In the genomic region with DNA sequence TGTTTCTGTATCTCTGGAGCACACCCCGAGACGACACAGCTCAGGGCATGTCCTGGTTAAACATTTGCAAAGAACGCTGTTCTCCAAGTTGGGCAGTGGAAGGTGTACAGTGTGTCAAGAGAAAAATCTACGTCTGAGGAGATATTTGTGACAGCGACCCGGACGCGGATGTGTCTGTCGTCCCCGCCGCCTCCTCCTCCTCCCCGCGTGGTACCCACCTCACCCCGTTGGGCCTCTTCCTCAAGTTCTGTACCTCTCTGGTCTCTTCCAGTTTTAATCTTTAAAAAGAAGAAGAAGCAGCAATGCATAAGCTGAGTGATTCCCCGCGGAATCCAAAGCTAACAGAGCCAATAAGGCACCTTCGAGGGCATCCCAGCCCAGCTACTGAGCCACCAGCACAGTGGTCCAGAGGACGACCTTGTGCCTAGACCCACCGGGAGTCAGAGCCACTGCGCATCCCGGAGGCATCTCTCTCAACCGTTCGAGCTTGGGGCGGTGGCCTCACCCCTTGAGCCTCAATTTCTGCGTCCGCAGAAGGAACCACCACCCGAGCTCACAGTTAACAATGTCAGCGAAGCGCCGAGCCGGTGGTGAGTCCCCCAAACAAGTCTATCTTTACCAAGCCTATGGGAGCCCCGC, we compare ENCODE assay signal across 8 cellular contexts. TPM values are rescaled to one million over a fixed set of nuclear protein-coding genes. Genes with fewer than 3 reads are reported as not detected.
DNase-seq lines count a peak whose midpoint lies in the region; ATAC-seq and TF ChIP-seq lines count a peak whose summit lies in the region.

No MANE protein-coding gene starts in this region.

- DNase-seq in T-helper 1 cell = peak in 4 of 5 donors; percentile 27 to 47 (median 38)
- DNase-seq in chondrocyte (ENCODE audit: low spot score) = no peak
- no peak for DNase-seq in lung (ENCODE audit: low spot score)
- no peak for DNase-seq in thoracic aorta (ENCODE audit: low spot score)
- no peak for DNase-seq in GM19240 (ENCODE audit: insufficient read length, low spot score)
- DNase-seq in NCI-H524 (lab: John Stamatoyannopoulos, UW) = no peak

- H3K4me1 Mint-ChIP-seq in chondrocyte (ENCODE audit: low read depth) = peaks cover 54% of the 10 kb centered on the region

- H3K4me1 ChIP-seq in lung (ENCODE audit: control insufficient read depth in 2 of 2, insufficient read depth in 2 of 2, low read length in 2 of 2) = peaks cover 0 to 10% of the 10 kb centered on the region in 2 donors
- H3K4me1 ChIP-seq in thoracic aorta (ENCODE audit: control insufficient read depth in 1 of 2, low read depth in 2 of 2) = peaks cover 29 to 48% of the 10 kb centered on the region in 2 donors

- H3K27me3 ChIP-seq in lung (ENCODE audit: control insufficient read depth, insufficient read depth) (no peaks in the 10 kb centered on the region), thoracic aorta (replicated peaks; ENCODE audit: insufficient read depth) (no peaks in the 10 kb centered on the region)

- 2% methylated on average over 32 of the region's 32 CpGs for WGBS in lung, 2 donors

- H3K36me3 ChIP-seq in lung (ENCODE audit: control insufficient read depth in 2 of 2, insufficient read depth in 2 of 2, low read length in 2 of 2) = peaks cover 5 to 16% of the 10 kb centered on the region in 2 donors
- H3K36me3 ChIP-seq in thoracic aorta = peaks cover 24% of the 10 kb centered on the region

- no peaks in the 10 kb centered on the region for H3K27me3 Mint-ChIP-seq in chondrocyte (ENCODE audit: low read depth)

- H3K9me3 ChIP-seq in lung (ENCODE audit: control insufficient read depth in 2 of 2, insufficient read depth in 1 of 2, low read length in 1 of 2) = no peaks in the 10 kb centered on the region
- no peaks in the 10 kb centered on the region for H3K9me3 ChIP-seq in thoracic aorta

- no peaks in the 10 kb centered on the region for H3K9me3 Mint-ChIP-seq in chondrocyte (ENCODE audit: low read depth)

- peak overlapping the region; percentile 99 for H3K4me3 Mint-ChIP-seq in chondrocyte (ENCODE audit: unreplicated experiment)

- peak overlapping the region; percentile 54 to 94 for H3K27ac ChIP-seq in lung (ENCODE audit: low read depth in 1 of 2, low read length in 1 of 2)
- H3K27ac ChIP-seq in thoracic aorta = peak overlapping the region; percentile 92 to 95

- ATAC-seq in GM19035 (IDR thresholded peaks at IDR 0.05; ENCODE audit: unreplicated experiment) (peak; percentile 23), HG03060 (IDR thresholded peaks at IDR 0.05; ENCODE audit: low read depth, unreplicated experiment) (peak; percentile 8), lung (ENCODE audit: insufficient read depth, low FRiP score) (peak; percentile 4), thoracic aorta (ENCODE audit: insufficient number of reproducible peaks, low FRiP score, low read depth) (no peak)

- peaks cover 7% of the 10 kb centered on the region for H3K36me3 Mint-ChIP-seq in chondrocyte (ENCODE audit: low read depth)

- peak overlapping the region; percentile 60 for H3K4me3 ChIP-seq in lung
- H3K4me3 ChIP-seq in thoracic aorta = peak overlapping the region; percentile 86

- no peak for TF ChIP-seq CTCF in chondrocyte (IDR thresholded peaks at IDR 0.05)
- no peak for TF ChIP-seq CTCF in lung (IDR thresholded peaks at IDR 0.05; ENCODE audit: control extremely low read depth, extremely low read depth)
- no peak for TF ChIP-seq CTCF in thoracic aorta (IDR thresholded peaks at IDR 0.05)

- H3K27ac Mint-ChIP-seq in chondrocyte (ENCODE audit: unreplicated experiment) = peak overlapping the region; percentile 98

RNA-seq across cellular contexts. Expression of gene C9orf78, which starts 0.5 kb away (rescaled TPM):
- total RNA-seq in chondrocyte (37.3 to 45.7 TPM (median 37.7 TPM) in 3 replicates), lung (10 to 100 TPM; 28.3 to 34.4 TPM), thoracic aorta (100 to 1,000 TPM in 1 of 2 donors, 10 to 100 TPM in 1; 47.8 to 140 TPM)
- 10 to 100 TPM; 37.1 to 57.9 TPM for polyA plus RNA-seq in lung

RNA-seq across cellular contexts. Expression of gene USP20, which starts 0.7 kb away (rescaled TPM):
- 21.3 to 29.6 TPM (median 23.9 TPM) in 3 replicates for total RNA-seq in chondrocyte
- total RNA-seq in lung = 10 to 100 TPM; 22.0 to 24.1 TPM
- polyA plus RNA-seq in lung = 10 to 100 TPM; 15.7 to 20.9 TPM
- total RNA-seq in thoracic aorta = 10 to 100 TPM; 47.8 to 51.2 TPM

RNA-seq across cellular contexts. Expression of gene TOR1A, which starts 10.7 kb away (rescaled TPM):
- 45.3 to 54.3 TPM (median 47.4 TPM) in 3 replicates for total RNA-seq in chondrocyte
- 10 to 100 TPM; 22.0 to 34.8 TPM for total RNA-seq in lung
- polyA plus RNA-seq in lung = 10 to 100 TPM; 19.1 to 41.8 TPM
- total RNA-seq in thoracic aorta = 10 to 100 TPM; 36.1 to 39.3 TPM

RNA-seq across cellular contexts. Expression of gene TOR1B, which starts 31.6 kb away (rescaled TPM):
- total RNA-seq in chondrocyte (39.4 to 44.2 TPM (median 39.8 TPM) in 3 replicates), lung (10 to 100 TPM; 25.5 to 26.4 TPM), thoracic aorta (10 to 100 TPM; 28.4 to 33.4 TPM)
- polyA plus RNA-seq in lung = 10 to 100 TPM; 10.1 to 26.7 TPM

Comparison
In these comparisons a context has a peak if more than half of its experiments do, and no peak if none do; other contexts are left out.
1. DNase-seq: peak in T-helper 1 cell (4 of 5); none in chondrocyte (single experiment), lung (single experiment), thoracic aorta (single experiment), GM19240 (single experiment) and NCI-H524 (0 of 2).